Comparison of ENCODE assay signal across 13 cellular contexts in the genomic region with DNA sequence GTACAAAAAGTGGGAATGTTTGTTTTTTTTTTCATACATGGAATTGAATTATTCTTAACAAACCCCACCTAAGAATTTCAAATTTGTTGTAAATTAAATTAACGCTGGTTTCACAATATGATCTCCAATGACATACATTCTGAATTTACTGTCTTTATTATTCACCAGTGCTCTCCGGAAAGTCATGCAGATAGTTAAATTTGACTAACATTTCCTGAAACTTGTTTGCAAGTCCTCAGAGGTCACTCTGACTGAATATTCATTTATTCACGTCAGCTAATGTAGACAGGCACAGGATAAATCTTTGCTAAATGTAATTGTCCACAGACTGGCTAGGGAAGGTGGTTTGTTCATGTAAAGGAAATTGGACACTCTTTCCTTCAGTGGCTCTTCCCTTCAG.
A peak's percentile ranks its signal among the peaks of the same experiment; 100 is the strongest.
DNase-seq lines count a peak whose midpoint lies in the region; ATAC-seq, FAIRE-seq and TF ChIP-seq lines count a peak whose summit lies in the region.
"Had no signal": no experiment of that assay in that cellular context is flagged by ENCODE, and none has a peak within 500 bp of the region (broad histone marks: within the 10 kb centered on the region; RNA-seq: fewer than 3 reads in every experiment).

No MANE protein-coding gene starts in this region.

- H3K14ac ChIP-seq in IMR-90 (replicated peaks; ENCODE audit: low read depth, low read length) = no peak overlapping the region

- H3K36me3 ChIP-seq in GM23248 (ENCODE audit: low read depth) = no peaks in the 10 kb centered on the region
- no peaks in the 10 kb centered on the region for H3K36me3 ChIP-seq in IMR-90 (ENCODE audit: control insufficient read depth, insufficient read depth, low read length)
- no peaks in the 10 kb centered on the region for H3K36me3 ChIP-seq in brain microvascular endothelial cell (replicated peaks)
- H3K36me3 ChIP-seq in osteoblast (ENCODE audit: insufficient read depth, low read length) = no peaks in the 10 kb centered on the region

- no peak for TF ChIP-seq POLR2A in IMR-90 (IDR thresholded peaks at IDR 0.05; ENCODE audit: low read depth, low read length)

- no peak for FAIRE-seq in GM19239 (lab: Jason Lieb, UNC)

- POLR2A ChIA-PET in IMR-90 (lab: Charles Lee; ENCODE audit: unreplicated experiment) = no interaction called here

- no peaks in the 10 kb centered on the region for H3K79me1 ChIP-seq in IMR-90 (ENCODE audit: low read depth in 1 of 2, low read length in 2 of 2)

- H3K4me3 ChIP-seq in GM23248 (no peak overlapping the region), IMR-90 (ENCODE audit: insufficient read depth, low read depth, low read length) (no peak overlapping the region), brain microvascular endothelial cell (ENCODE audit: low read depth, low read length) (no peak overlapping the region), osteoblast (ENCODE audit: insufficient read depth, low read length) (peak overlapping the region; percentile 48)
- H3K4me3 ChIP-seq: PC-9 had no signal

- H3K79me2 ChIP-seq in GM23248 (ENCODE audit: insufficient read depth) (no peaks in the 10 kb centered on the region), osteoblast (ENCODE audit: insufficient read depth, low read length) (no peaks in the 10 kb centered on the region)

- H3K9me1 ChIP-seq in IMR-90 (ENCODE audit: insufficient read depth, low read length) = no peaks in the 10 kb centered on the region

- dilution Hi-C loops in IMR-90 (cut with HindIII; ENCODE audit: low sequenced_read_pairs, unreplicated experiment) = no loop called here

- H3K56ac ChIP-seq in IMR-90 (ENCODE audit: extremely low read depth, insufficient read depth, low read length) = no peak overlapping the region

- no peak overlapping the region for H2BK15ac ChIP-seq in IMR-90 (ENCODE audit: low read depth, low read length)

- H3K4me2 ChIP-seq in GM23248 (ENCODE audit: unreplicated experiment) (no peak overlapping the region), IMR-90 (ENCODE audit: low read depth, low read length) (peak overlapping the region; percentile 43; the same call in 1 of the 2 replicates), osteoblast (ENCODE audit: insufficient read depth, low read length) (peak overlapping the region; percentile 70)
- H3K4me2 ChIP-seq: PC-9 had no signal

- intact Hi-C loops in IMR-90 (cut with micrococcal nuclease) = no loop called here

- H3K4ac ChIP-seq in IMR-90 (ENCODE audit: low read depth, low read length) = no peak overlapping the region

- H3K18ac ChIP-seq in IMR-90 (ENCODE audit: low read depth, low read length) = no peak overlapping the region; the same call in 1 of the 2 replicates

- no peak overlapping the region for H4K91ac ChIP-seq in IMR-90 (ENCODE audit: insufficient read depth, low read depth, low read length)

- no peak overlapping the region for H2AK5ac ChIP-seq in IMR-90 (ENCODE audit: low read depth, low read length)

- H3K4me1 ChIP-seq in GM23248 (ENCODE audit: insufficient read depth) (peaks cover 22% of the 10 kb centered on the region), IMR-90 (ENCODE audit: control insufficient read depth, insufficient read depth, low read length) (peaks cover 2% of the 10 kb centered on the region; the same call in 1 of the 2 replicates), osteoblast (ENCODE audit: insufficient read depth, low read length) (peaks cover 27% of the 10 kb centered on the region)

- no peak overlapping the region; the same call in 1 of the 2 replicates for H4K5ac ChIP-seq in IMR-90 (ENCODE audit: low read depth, low read length)

- no peak overlapping the region for H3K27ac ChIP-seq in GM23248
- no peak overlapping the region for H3K27ac ChIP-seq in IMR-90 (ENCODE audit: insufficient read depth, low read length)
- H3K27ac ChIP-seq in brain microvascular endothelial cell = peak overlapping the region; percentile 86
- peak overlapping the region; percentile 77 for H3K27ac ChIP-seq in osteoblast (ENCODE audit: low read depth, low read length)
- H3K27ac ChIP-seq: PC-9 had no signal

- H3K27me3 ChIP-seq in GM23248 (replicated peaks; ENCODE audit: insufficient read depth) (no peaks in the 10 kb centered on the region), IMR-90 (ENCODE audit: control insufficient read depth, insufficient read depth, low read length) (no peaks in the 10 kb centered on the region), brain microvascular endothelial cell (replicated peaks) (no peaks in the 10 kb centered on the region), osteoblast (ENCODE audit: insufficient read depth, low read length) (no peaks in the 10 kb centered on the region)

- H2AK9ac ChIP-seq in IMR-90 (replicated peaks; ENCODE audit: low read depth, low read length, poor library complexity) = no peak overlapping the region

- TF ChIP-seq RAD21 in IMR-90 (IDR thresholded peaks at IDR 0.05; ENCODE audit: low read length) = no peak

- H3F3A ChIP-seq in GM23248 (ENCODE audit: insufficient read depth) = peaks cover 9% of the 10 kb centered on the region; the same call in 1 of the 2 replicates

- CTCF ChIA-PET in IMR-90 (lab: Yijun Ruan, JAX) = no interaction called here

- H4K20me1 ChIP-seq in GM23248 (ENCODE audit: insufficient read depth) (no peaks in the 10 kb centered on the region), IMR-90 (ENCODE audit: insufficient read depth, low read length) (no peaks in the 10 kb centered on the region), osteoblast (ENCODE audit: insufficient read depth, low read length) (no peaks in the 10 kb centered on the region)

- no peak overlapping the region for H4K8ac ChIP-seq in IMR-90 (ENCODE audit: low read depth in 2 of 2, low read length in 2 of 2)

- H3K9ac ChIP-seq in GM23248 = no peak overlapping the region
- no peak overlapping the region for H3K9ac ChIP-seq in IMR-90 (ENCODE audit: low read depth, low read length)

- TF ChIP-seq CTCF in IMR-90 (conservative IDR thresholded peaks at IDR 0.05; ENCODE audit: low read depth, low read length) = no peak
- TF ChIP-seq CTCF in brain microvascular endothelial cell (IDR thresholded peaks at IDR 0.05; ENCODE audit: low read depth, low read length, missing control alignments) = no peak
- TF ChIP-seq CTCF in osteoblast (IDR thresholded peaks at IDR 0.05; ENCODE audit: extremely low read depth, low read depth, low read length) = no peak

- BruUV-seq in IMR-90 (replicated peaks; lab: Mats Ljungman, UMichigan) = no TSS peak

- DNase-seq in GM23248 = peak; percentile 21
- DNase-seq in IMR-90 = peak; percentile 4
- peak; percentile 18 for DNase-seq in brain microvascular endothelial cell
- peak; percentile 17 for DNase-seq in osteoblast (ENCODE audit: insufficient read length, low spot score, missing footprints)
- no peak for DNase-seq in NAMALWA (ENCODE audit: low spot score)
- DNase-seq in GM19239 (ENCODE audit: insufficient read length, low spot score) = no peak
- DNase-seq: CD4-positive, alpha-beta memory T cell; GOT3; NCI-H1436; NCI-H2029; NCI-H510A; PC-9 had no signal

- no peak for ATAC-seq in IMR-90 (ENCODE audit: low read depth)
- no peak for ATAC-seq in GM19035 (IDR thresholded peaks at IDR 0.05; ENCODE audit: unreplicated experiment)

- in situ Hi-C loops in GM23248 (cut with MboI) (no loop called here), IMR-90 (cut with MboI; ENCODE audit: low sequenced_read_pairs) (no loop called here), brain microvascular endothelial cell (cut with HindIII; ENCODE audit: low pct_ligation_motif_present, low sequenced_read_pairs) (no loop called here)

- no peaks in the 10 kb centered on the region for H3K9me3 ChIP-seq in GM23248 (ENCODE audit: low read depth)
- H3K9me3 ChIP-seq in IMR-90 (ENCODE audit: control insufficient read depth, insufficient read depth, low read length) = no peaks in the 10 kb centered on the region
- H3K9me3 ChIP-seq in osteoblast (ENCODE audit: low read depth, low read length) = no peaks in the 10 kb centered on the region

- H2BK5ac ChIP-seq in IMR-90 (ENCODE audit: low read depth, low read length, poor library complexity, severe bottlenecking) = peak overlapping the region; percentile 2

- H2AFZ ChIP-seq in GM23248 (no peak overlapping the region), IMR-90 (replicated peaks; ENCODE audit: low read length, poor library complexity) (no peak overlapping the region), osteoblast (ENCODE audit: low read length) (peak overlapping the region; percentile 17)
- H2AFZ ChIP-seq: PC-9 had no signal

- no peak overlapping the region for H3K23ac ChIP-seq in IMR-90 (ENCODE audit: low read depth, low read length)

- H2BK120ac ChIP-seq in IMR-90 (ENCODE audit: low read depth, low read length) = no peak overlapping the region

- 0 out of 2 replicates have a peak overlapping the region, but pooled peaks have one; percentile 1 for H2BK20ac ChIP-seq in IMR-90 (ENCODE audit: low read depth, low read length)

- 72 to 79% methylated on average over 3 of the region's 3 CpGs for WGBS in GM23248 (ENCODE audit: low coverage in 1 of 2, low lambda C conversion rate in 2 of 2, missing lambda C conversion rate in 2 of 2), 2 experiments
- WGBS in IMR-90 (ENCODE audit: extremely low coverage in 2 of 2, insufficient read length in 1 of 2), 2 experiments = no CpG with 5 or more reads among the region's 3 CpGs

- H3K9me2 ChIP-seq in GM23248 (ENCODE audit: insufficient read depth) = no peaks in the 10 kb centered on the region

TF ChIP-seq in IMR-90, 13 proteins besides CTCF, POLR2A, EP300 and RAD21:
- TF ChIP-seq, protein P1, sequence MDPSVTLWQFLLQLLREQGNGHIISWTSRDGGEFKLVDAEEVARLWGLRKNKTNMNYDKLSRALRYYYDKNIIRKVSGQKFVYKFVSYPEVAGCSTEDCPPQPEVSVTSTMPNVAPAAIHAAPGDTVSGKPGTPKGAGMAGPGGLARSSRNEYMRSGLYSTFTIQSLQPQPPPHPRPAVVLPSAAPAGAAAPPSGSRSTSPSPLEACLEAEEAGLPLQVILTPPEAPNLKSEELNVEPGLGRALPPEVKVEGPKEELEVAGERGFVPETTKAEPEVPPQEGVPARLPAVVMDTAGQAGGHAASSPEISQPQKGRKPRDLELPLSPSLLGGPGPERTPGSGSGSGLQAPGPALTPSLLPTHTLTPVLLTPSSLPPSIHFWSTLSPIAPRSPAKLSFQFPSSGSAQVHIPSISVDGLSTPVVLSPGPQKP (IDR thresholded peaks at IDR 0.05; ENCODE audit: borderline replicate concordance, low read depth, low read length) = no peak
- TF ChIP-seq MXI1 (IDR thresholded peaks at IDR 0.05; ENCODE audit: borderline replicate concordance, low read depth, low read length) (no peak), NFE2L2 (IDR thresholded peaks at IDR 0.05; ENCODE audit: low read depth, low read length) (no peak)

Comparison
In these comparisons a context has a peak if more than half of its experiments do, and no peak if none do; other contexts are left out.
1. DNase-seq: peak in GM23248 (single experiment), IMR-90 (single experiment), brain microvascular endothelial cell (single experiment) and osteoblast (single experiment); none in NAMALWA (single experiment) and GM19239 (single experiment).
2. H3K27ac ChIP-seq: peak in brain microvascular endothelial cell (single experiment) and osteoblast (single experiment); none in GM23248 (single experiment) and IMR-90 (single experiment).